ENCODE assay signal across 10 cellular contexts in genomic region chr10:89337493-89337892, GRCh38. TPM values are rescaled to one million over a fixed set of nuclear protein-coding genes. Genes with fewer than 3 reads are reported as not detected.
DNase-seq lines count a peak whose midpoint lies in the region; ATAC-seq, FAIRE-seq and TF ChIP-seq lines count a peak whose summit lies in the region.
"Had no signal": no experiment of that assay in that cellular context is flagged by ENCODE, and none has a peak within 500 bp of the region (broad histone marks: within the 10 kb centered on the region; RNA-seq: fewer than 3 reads in every experiment).

No MANE protein-coding gene starts in this region.

- no peak for FAIRE-seq in urothelium cell line (lab: Jason Lieb, UNC)

- H3K9me3 Mint-ChIP-seq in mesothelial cell of epicardium = peaks cover 8% of the 10 kb centered on the region
- H3K9me3 Mint-ChIP-seq: effector memory CD8-positive, alpha-beta T cell had no signal

- no peak for TF ChIP-seq CTCF in mesothelial cell of epicardium (IDR thresholded peaks at IDR 0.05; ENCODE audit: unreplicated experiment)

- H3K27ac Mint-ChIP-seq in mesothelial cell of epicardium = no peak overlapping the region

- ATAC-seq in HG02588 (IDR thresholded peaks at IDR 0.05; ENCODE audit: unreplicated experiment) = no peak
- ATAC-seq: effector memory CD8-positive, alpha-beta T cell had no signal

- H3K27me3 Mint-ChIP-seq in mesothelial cell of epicardium (ENCODE audit: low read depth) = no peaks in the 10 kb centered on the region

- H3K36me3 Mint-ChIP-seq in mesothelial cell of epicardium = peaks cover 32% of the 10 kb centered on the region

- H3K4me1 Mint-ChIP-seq in mesothelial cell of epicardium = peaks cover 18% of the 10 kb centered on the region

- H3K4me3 Mint-ChIP-seq in mesothelial cell of epicardium = no peak overlapping the region
- H3K4me3 Mint-ChIP-seq: effector memory CD8-positive, alpha-beta T cell had no signal

- DNase-seq in activated naive CD4-positive, alpha-beta T cell treated with Interleukin-2 at 50 U/mL for 16 hours = peak; percentile 29
- DNase-seq in activated naive CD4-positive, alpha-beta T cell (lab: John Stamatoyannopoulos, UW) = no peak
- DNase-seq in activated CD4-positive, alpha-beta T cell treated with anti-CD3 and anti-CD28 coated beads, Interleukin-2, amount 50 U/mL, for 48 hours = peak; percentile 34 to 51
- DNase-seq in fibroblast of gingiva (ENCODE audit: low read depth) (peak; percentile 44), urothelium cell line (ENCODE audit: low spot score) (peak; percentile 59), mesothelial cell of epicardium (ENCODE audit: low spot score in 2 of 2, unreplicated experiment in 2 of 2) (no peak), HuH-7.5 (ENCODE audit: low spot score) (no peak)

RNA-seq across cellular contexts. Expression of gene IFIT3, which starts 9.7 kb away (rescaled TPM):
- 14.3 to 17.8 TPM (median 14.9 TPM) in 3 replicates for total RNA-seq in mesothelial cell of epicardium

RNA-seq across cellular contexts. Expression of gene IFIT2, which starts 35.6 kb away (rescaled TPM):
- 2.3 to 3.6 TPM (median 2.9 TPM) in 3 replicates for total RNA-seq in mesothelial cell of epicardium

RNA-seq across cellular contexts. Expression of gene IFIT1B, which starts 40.4 kb away (rescaled TPM):
- total RNA-seq in mesothelial cell of epicardium = not detected in 3 replicates
- total RNA-seq: NCI-H460 had no signal

RNA-seq across cellular contexts. Expression of gene IFIT1, which starts 54.9 kb away (rescaled TPM):
- 34.5 to 44.1 TPM (median 35.4 TPM) in 3 replicates for total RNA-seq in mesothelial cell of epicardium

Comparison
In these comparisons a context has a peak if more than half of its experiments do, and no peak if none do; other contexts are left out.
1. DNase-seq: peak in activated naive CD4-positive, alpha-beta T cell treated with Interleukin-2 at 50 U/mL for 16 hours (single experiment), activated CD4-positive, alpha-beta T cell treated with anti-CD3 and anti-CD28 coated beads, Interleukin-2, amount 50 U/mL, for 48 hours (2 of 2), fibroblast of gingiva (single experiment) and urothelium cell line (single experiment); none in activated naive CD4-positive, alpha-beta T cell (0 of 4), mesothelial cell of epicardium (0 of 2) and HuH-7.5 (single experiment).